ENCODE assay signal across 1 cellular context in genomic region chr11:5938603-5938965, GRCh38.
TF ChIP-seq lines count a peak whose summit lies in the region.

No MANE protein-coding gene starts in this region.

TF ChIP-seq in GM23338, 12 proteins besides CTCF, POLR2A, EP300 and RAD21 (continued from another document):
- TF ChIP-seq ZNF462 (CRISPR knock-in tag; IDR thresholded peaks at IDR 0.05): no peak
- no peak for TF ChIP-seq JUNB (IDR thresholded peaks at IDR 0.05; ENCODE audit: unreplicated experiment)
